In the genomic region with DNA sequence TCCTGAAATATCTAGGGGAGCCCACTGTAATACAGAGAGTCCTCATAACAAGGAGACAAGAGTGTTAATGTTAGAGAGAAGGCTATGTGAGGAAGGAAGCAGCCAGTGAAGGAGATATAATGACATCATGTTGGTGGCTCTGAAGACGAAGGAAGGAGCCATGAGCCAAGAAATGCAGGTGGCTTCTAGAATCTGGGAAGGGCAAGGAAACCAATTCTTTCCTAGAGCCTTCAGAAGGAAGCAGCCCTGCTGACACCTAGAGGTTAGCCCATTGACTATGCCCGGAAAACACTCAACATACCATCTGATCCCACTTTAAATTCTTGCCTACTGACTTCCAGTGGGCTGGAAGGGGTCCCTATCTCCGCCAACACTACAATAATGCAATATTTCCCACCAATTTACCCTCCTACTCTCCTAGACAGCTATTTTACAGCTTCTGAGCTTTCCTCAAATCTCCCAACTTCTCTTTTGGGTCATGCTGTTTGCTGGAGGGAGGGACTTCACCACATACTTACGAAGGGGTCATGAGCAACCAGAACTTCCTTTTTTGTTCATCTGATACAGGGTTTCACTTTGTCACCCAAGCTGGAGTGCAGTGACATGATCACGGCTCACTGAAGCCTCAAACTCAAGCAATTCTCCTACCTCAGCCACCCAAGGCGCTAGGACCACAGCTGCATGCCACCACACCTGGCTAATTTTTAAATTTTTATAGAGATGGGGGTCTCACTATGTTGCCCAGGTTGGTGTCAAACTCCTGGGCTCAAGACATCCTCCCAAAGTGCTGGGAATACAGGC, we compare ENCODE assay signal across 8 cellular contexts. TPM values are rescaled to one million over a fixed set of nuclear protein-coding genes. Genes with fewer than 3 reads are reported as not detected.
DNase-seq lines count a peak whose midpoint lies in the region; ATAC-seq and TF ChIP-seq lines count a peak whose summit lies in the region.

No MANE protein-coding gene starts in this region.

- POLR2A ChIA-PET in CD8-positive, alpha-beta T cell (lab: Charles Lee), result interaction anchor here (0.9 kb wide), 1 partner anchor 11 kb away, joined by 3 read pairs; no protein-coding TSS in a partner anchor
- POLR2A ChIA-PET in activated CD4-positive, alpha-beta memory T cell treated with anti-CD3 and anti-CD28 coated beads for 36 hours (lab: Charles Lee), result interaction anchor here (0.5 to 1.7 kb wide), 5 partner anchors 11 to 43 kb away, joined by 3 to 5 read pairs (median 5); a partner anchor contains a TSS

- 32 to 51% (median 43%) methylated on average over 6 of the region's 6 CpGs for WGBS in spleen, 5 donors
- 68 to 79% methylated on average over 6 of the region's 6 CpGs for WGBS in body of pancreas, 2 donors

- peaks cover 41% of the 10 kb centered on the region for H3K4me1 Mint-ChIP-seq in CD8-positive, alpha-beta T cell (ENCODE audit: low read depth)
- H3K4me1 Mint-ChIP-seq in activated CD4-positive, alpha-beta memory T cell treated with anti-CD3 and anti-CD28 coated beads for 36 hours (ENCODE audit: low read depth), result peaks cover 23% of the 10 kb centered on the region

- peak overlapping the region; percentile 13 for H3K27ac ChIP-seq in CD8-positive, alpha-beta T cell (ENCODE audit: low read depth, low read length)
- H3K27ac ChIP-seq in spleen (peak overlapping the region; percentile 68 to 90 (median 74)), body of pancreas (no peak overlapping the region)

- CTCF ChIA-PET in CD8-positive, alpha-beta T cell (lab: Charles Lee), result interaction anchor here (1.6 to 1.8 kb wide), 3 partner anchors 10 to 26 kb away, joined by 3 to 9 read pairs (median 6); a partner anchor contains a TSS
- CTCF ChIA-PET in activated CD4-positive, alpha-beta memory T cell treated with anti-CD3 and anti-CD28 coated beads for 36 hours (lab: Charles Lee), result interaction anchor here (1.1 to 1.5 kb wide), 2 partner anchors 25 to 26 kb away, joined by 3 to 10 read pairs; a partner anchor contains a TSS

- peaks cover 31% of the 10 kb centered on the region for H3K4me1 ChIP-seq in CD8-positive, alpha-beta T cell (ENCODE audit: insufficient read depth, low read length)
- H3K4me1 ChIP-seq in spleen (peaks cover 0 to 19% (median 14%) of the 10 kb centered on the region in 6 donors), body of pancreas (no peaks in the 10 kb centered on the region)

- no peaks in the 10 kb centered on the region for H3K9me3 Mint-ChIP-seq in CD8-positive, alpha-beta T cell
- no peaks in the 10 kb centered on the region for H3K9me3 Mint-ChIP-seq in activated CD4-positive, alpha-beta memory T cell treated with anti-CD3 and anti-CD28 coated beads for 36 hours

- ATAC-seq in CD8-positive, alpha-beta T cell, result peak; percentile 58
- ATAC-seq in GM19328 (IDR thresholded peaks at IDR 0.05; ENCODE audit: unreplicated experiment) (peak; percentile 90), HG03159 (IDR thresholded peaks at IDR 0.05; ENCODE audit: unreplicated experiment) (peak; percentile 95), body of pancreas (no peak)

- no peak for TF ChIP-seq CTCF in CD8-positive, alpha-beta T cell (IDR thresholded peaks at IDR 0.05)
- TF ChIP-seq CTCF in spleen (IDR thresholded peaks at IDR 0.05 in 8 of 11, conservative IDR thresholded peaks at IDR 0.05 in 3 of 11) (no peak), body of pancreas (IDR thresholded peaks at IDR 0.05) (no peak)

- H3K36me3 ChIP-seq in CD8-positive, alpha-beta T cell (ENCODE audit: insufficient read depth, low read length), result no peaks in the 10 kb centered on the region
- H3K36me3 ChIP-seq in spleen (peaks cover 0 to 6% (median 0%) of the 10 kb centered on the region in 6 donors), body of pancreas (replicated peaks in 1 of 2; ENCODE audit: insufficient read depth in 1 of 2, low read depth in 2 of 2) (no peaks in the 10 kb centered on the region)

- peak overlapping the region; percentile 20 for H3K4me3 Mint-ChIP-seq in CD8-positive, alpha-beta T cell
- no peak overlapping the region for H3K4me3 Mint-ChIP-seq in activated CD4-positive, alpha-beta memory T cell treated with anti-CD3 and anti-CD28 coated beads for 36 hours

- H3K36me3 Mint-ChIP-seq in CD8-positive, alpha-beta T cell, result peaks cover 7% of the 10 kb centered on the region
- H3K36me3 Mint-ChIP-seq in activated CD4-positive, alpha-beta memory T cell treated with anti-CD3 and anti-CD28 coated beads for 36 hours, result peaks cover 4% of the 10 kb centered on the region

- peak overlapping the region; percentile 85 for H3K27ac Mint-ChIP-seq in CD8-positive, alpha-beta T cell
- peak overlapping the region; percentile 64 for H3K27ac Mint-ChIP-seq in activated CD4-positive, alpha-beta memory T cell treated with anti-CD3 and anti-CD28 coated beads for 36 hours

- DNase-seq in CD8-positive, alpha-beta T cell, result peak in 3 of 7 experiments; percentile 2 to 38 (median 25)
- peak; percentile 48 for DNase-seq in activated CD4-positive, alpha-beta memory T cell treated with anti-CD3 and anti-CD28 coated beads for 36 hours
- DNase-seq in spleen (no peak), NCI-H82 (lab: John Stamatoyannopoulos, UW) (no peak), LoVo (ENCODE audit: low spot score) (no peak), body of pancreas (no peak)

- TF ChIP-seq POLR2A in spleen (IDR thresholded peaks at IDR 0.05) (no peak), body of pancreas (IDR thresholded peaks at IDR 0.05) (no peak)

- no peaks in the 10 kb centered on the region for H3K27me3 ChIP-seq in CD8-positive, alpha-beta T cell (ENCODE audit: insufficient read depth, low read length)
- H3K27me3 ChIP-seq in spleen (replicated peaks in 1 of 7), result no peaks in the 10 kb centered on the region
- H3K27me3 ChIP-seq in body of pancreas, result no peaks in the 10 kb centered on the region

- no peaks in the 10 kb centered on the region for H3K27me3 Mint-ChIP-seq in CD8-positive, alpha-beta T cell (ENCODE audit: low read depth)
- H3K27me3 Mint-ChIP-seq in activated CD4-positive, alpha-beta memory T cell treated with anti-CD3 and anti-CD28 coated beads for 36 hours, result no peaks in the 10 kb centered on the region

- H3K9me3 ChIP-seq in CD8-positive, alpha-beta T cell (ENCODE audit: low read length), result no peaks in the 10 kb centered on the region
- no peaks in the 10 kb centered on the region for H3K9me3 ChIP-seq in spleen
- no peaks in the 10 kb centered on the region for H3K9me3 ChIP-seq in body of pancreas

- H3K4me3 ChIP-seq in CD8-positive, alpha-beta T cell (ENCODE audit: low read depth, low read length), result no peak overlapping the region
- peak overlapping the region in 1 of 8 donors; percentile 25 for H3K4me3 ChIP-seq in spleen
- H3K4me3 ChIP-seq in body of pancreas, result no peak overlapping the region

- intact Hi-C loops in CD8-positive, alpha-beta T cell (cut with DNase I, micrococcal nuclease), result no loop called here
- intact Hi-C loops in activated CD4-positive, alpha-beta memory T cell treated with anti-CD3 and anti-CD28 coated beads for 36 hours (cut with micrococcal nuclease), result loop anchor here (2.0 kb wide), 2 partner anchors 16 to 44 kb away; no protein-coding TSS in a partner anchor
- intact Hi-C loops in spleen (cut with DNase I; ENCODE audit: low total_unique reads), result no loop called here
- intact Hi-C loops in body of pancreas (cut with DNase I), result no loop called here

RNA-seq across cellular contexts. Expression of a gene that starts 25.2 kb away (rescaled TPM):
- total RNA-seq in CD8-positive, alpha-beta T cell, result 100 to 1,000 TPM; 410 TPM
- total RNA-seq in activated CD4-positive, alpha-beta memory T cell treated with anti-CD3 and anti-CD28 coated beads for 36 hours, result 100 to 1,000 TPM; 137 to 144 TPM
- total RNA-seq in spleen, result 100 to 1,000 TPM in 5 of 7 donors, 10 to 100 TPM in 2; 90.8 to 113 (median 106) TPM
- polyA plus RNA-seq in spleen, result 10 to 100 TPM; 15.2 to 31.9 (median 19.9) TPM
- 10 to 100 TPM; 29.7 to 65.6 TPM for total RNA-seq in body of pancreas

RNA-seq across cellular contexts. Expression of a gene that starts 26.0 kb away (rescaled TPM):
- 10 to 100 TPM in 1 of 2 experiments, 1 to 10 TPM in 1; 9.8 to 10.2 TPM for total RNA-seq in CD8-positive, alpha-beta T cell
- total RNA-seq in activated CD4-positive, alpha-beta memory T cell treated with anti-CD3 and anti-CD28 coated beads for 36 hours, result 10 to 100 TPM; 57.3 to 59.0 TPM
- total RNA-seq in spleen, result 10 to 100 TPM; 42.9 to 64.8 (median 51.9) TPM
- polyA plus RNA-seq in spleen, result 10 to 100 TPM; 16.4 to 20.6 (median 19.3) TPM
- 10 to 100 TPM; 57.6 to 89.7 TPM for total RNA-seq in body of pancreas

Comparison
In these comparisons a context has a peak if more than half of its experiments do, and no peak if none do; other contexts are left out.
1. H3K27ac ChIP-seq: peak in CD8-positive, alpha-beta T cell (single experiment) and spleen (8 of 8); none in body of pancreas (0 of 4).